ENCODE assay signal across 4 cellular contexts in the genomic region with DNA sequence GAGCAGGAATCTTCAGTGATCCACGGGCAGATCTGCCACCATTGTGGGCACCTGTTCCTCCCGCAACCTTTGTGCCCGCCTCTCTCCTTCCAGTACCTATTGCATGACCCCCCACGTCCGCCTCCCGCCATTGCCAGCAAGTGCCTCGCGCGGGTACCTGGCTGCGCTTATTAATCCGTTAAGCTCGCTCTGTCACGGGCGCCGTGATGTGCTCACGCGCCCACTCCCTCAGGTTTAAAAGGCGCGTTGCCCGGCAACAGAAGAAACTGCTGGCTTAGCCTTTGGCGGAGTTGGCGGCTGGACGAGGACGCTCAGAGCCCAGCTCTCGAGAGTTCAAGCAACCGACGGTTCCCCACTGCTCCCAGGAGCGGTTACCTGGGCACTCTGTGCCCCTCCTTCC. TPM values are rescaled to one million over a fixed set of nuclear protein-coding genes. Genes with fewer than 3 reads are reported as not detected.
"Had no signal": no experiment of that assay in that cellular context is flagged by ENCODE, and none has a peak within 500 bp of the region (broad histone marks: within the 10 kb centered on the region; RNA-seq: fewer than 3 reads in every experiment).

No MANE protein-coding gene starts in this region.

RNA-seq across cellular contexts. Expression of a gene that starts 6.4 kb away (rescaled TPM):
- total RNA-seq: GM23338, H1, H4, H7 had no signal
- polyA plus RNA-seq: GM23338 had no signal
